Comparison of ENCODE assay signal across 21 cellular contexts in genomic region chr16:80828495-80828894, GRCh38. TPM values are rescaled to one million over a fixed set of nuclear protein-coding genes. Genes with fewer than 3 reads are reported as not detected.
A peak's percentile ranks its signal among the peaks of the same experiment; 100 is the strongest.
DNase-seq lines count a peak whose midpoint lies in the region; ATAC-seq, FAIRE-seq and TF ChIP-seq lines count a peak whose summit lies in the region.
"Had no signal": no experiment of that assay in that cellular context is flagged by ENCODE, and none has a peak within 500 bp of the region (broad histone marks: within the 10 kb centered on the region; RNA-seq: fewer than 3 reads in every experiment).

No MANE protein-coding gene starts in this region.

- 52% methylated on average over 4 of the region's 4 CpGs for WGBS in esophagus muscularis mucosa
- WGBS in HepG2 (ENCODE audit: low lambda C conversion rate), result 1% methylated on average over 4 of the region's 4 CpGs
- WGBS in right lobe of liver (ENCODE audit: insufficient coverage, low coverage, low lambda C conversion rate, missing lambda C conversion rate), result 5% methylated on average over 4 of the region's 4 CpGs
- 51 to 52% methylated on average over 4 of the region's 4 CpGs for WGBS in esophagus squamous epithelium, 2 donors

- H3K4me2 ChIP-seq in HepG2 (ENCODE audit: low read depth, low read length), result no peak overlapping the region
- H3K4me2 ChIP-seq: A549; BLaER1 treated with 17β-estradiol and CSF1 and Interleukin-3, amounts not matched to agents 10 nM and 100 nM had no signal

- ATAC-seq in HepG2 (peak; percentile 51), right lobe of liver (peak; percentile 90 to 94 (median 90)), lower lobe of right lung (no peak)
- ATAC-seq: A549; CD8-positive, alpha-beta T cell; GM12878 had no signal

- no peak for TF ChIP-seq RAD21 in HepG2 (CRISPR knock-in tag; IDR thresholded peaks at IDR 0.05)

- no peak for FAIRE-seq in HepG2 (lab: Jason Lieb, UNC)
- FAIRE-seq: A549, D721Med, G401.6, GM18507 had no signal

- in situ Hi-C loops in HepG2 (cut with HindIII; ENCODE audit: extremely low pct_ligation_motif_present, low pct_unique_long_range_greater_than_20kb), result no loop called here

- POLR2A ChIA-PET in HepG2 (lab: Yijun Ruan, JAX), result no interaction called here

- no peak for TF ChIP-seq EP300 in esophagus muscularis mucosa (IDR thresholded peaks at IDR 0.05)
- no peak for TF ChIP-seq EP300 in HepG2 (IDR thresholded peaks at IDR 0.05; ENCODE audit: low read depth in 2 of 2, low read length in 2 of 2)
- TF ChIP-seq EP300 in HepG2 (CRISPR knock-in tag; IDR thresholded peaks at IDR 0.05; ENCODE audit: borderline replicate concordance), result no peak

- H3K27ac ChIP-seq in esophagus muscularis mucosa (replicated peaks in 1 of 4) (no peak overlapping the region), HepG2 (ENCODE audit: extremely low read length, insufficient read depth, low read length) (no peak overlapping the region), right lobe of liver (no peak overlapping the region), esophagus squamous epithelium (no peak overlapping the region), lower lobe of right lung (no peak overlapping the region)
- H3K27ac ChIP-seq: 22Rv1; A549; BLaER1 treated with 17β-estradiol and CSF1 and Interleukin-3, amounts not matched to agents 10 nM and 100 nM; C4-2B had no signal

- DNase-seq in esophagus muscularis mucosa (ENCODE audit: extremely low spot score) (peak; percentile 66), HepG2 (ENCODE audit: low spot score) (peak; percentile 51), right lobe of liver (peak in 1 of 3 donors; percentile 42), GM10266 (ENCODE audit: extremely low spot score) (no peak), esophagus squamous epithelium (lab: John Stamatoyannopoulos, UW) (no peak), lower lobe of right lung (no peak)
- DNase-seq: AML-193; Caco-2; Calu3; CD4-positive, alpha-beta T cell; CD8-positive, alpha-beta T cell; DMS79 treated with DMSO at 0.1 percent for 48 hours; GF-D8 had no signal

- BruUV-seq in HepG2 (replicated peaks; lab: Mats Ljungman, UMichigan), result no TSS peak

- H3K9ac ChIP-seq in HepG2 (ENCODE audit: insufficient read depth, low read depth, low read length), result no peak overlapping the region
- H3K9ac ChIP-seq: BLaER1 treated with 17β-estradiol and CSF1 and Interleukin-3, amounts not matched to agents 10 nM and 100 nM had no signal

- H3K36me3 ChIP-seq in esophagus muscularis mucosa, result no peaks in the 10 kb centered on the region
- H3K36me3 ChIP-seq in HepG2 (replicated peaks in 1 of 2; ENCODE audit: control insufficient read depth in 1 of 2, insufficient read depth in 2 of 2, low read length in 2 of 2), result no peaks in the 10 kb centered on the region
- no peaks in the 10 kb centered on the region for H3K36me3 ChIP-seq in right lobe of liver
- H3K36me3 ChIP-seq in esophagus squamous epithelium, result no peaks in the 10 kb centered on the region
- no peaks in the 10 kb centered on the region for H3K36me3 ChIP-seq in lower lobe of right lung
- H3K36me3 ChIP-seq: BLaER1 treated with 17β-estradiol and CSF1 and Interleukin-3, amounts not matched to agents 10 nM and 100 nM had no signal

- H3K4me1 ChIP-seq in esophagus muscularis mucosa (no peaks in the 10 kb centered on the region), HepG2 (ENCODE audit: insufficient read depth, low read length) (peaks cover 15% of the 10 kb centered on the region), right lobe of liver (no peaks in the 10 kb centered on the region), esophagus squamous epithelium (no peaks in the 10 kb centered on the region), lower lobe of right lung (no peaks in the 10 kb centered on the region)
- H3K4me1 ChIP-seq: A549, Caco-2 had no signal

- H3K4me3 ChIP-seq in esophagus muscularis mucosa (no peak overlapping the region), HepG2 (replicated peaks in 1 of 3; ENCODE audit: insufficient read depth in 1 of 3, low read depth in 2 of 3, low read length in 3 of 3) (no peak overlapping the region), right lobe of liver (no peak overlapping the region), esophagus squamous epithelium (no peak overlapping the region), lower lobe of right lung (no peak overlapping the region)
- H3K4me3 ChIP-seq: A549; BLaER1 treated with 17β-estradiol and CSF1 and Interleukin-3, amounts not matched to agents 10 nM and 100 nM; GM12878 had no signal

- CTCF ChIA-PET in HepG2 (lab: Yijun Ruan, JAX; ENCODE audit: low intra/inter-chr PET ratio, low total read pairs), result no interaction called here

- intact Hi-C loops in esophagus muscularis mucosa (cut with DNase I), result no loop called here
- intact Hi-C loops in HepG2 (cut with micrococcal nuclease; ENCODE audit: unreplicated experiment), result no loop called here
- intact Hi-C loops in right lobe of liver (cut with DNase I), result loop anchor here in 1 of 2 donors (10.0 kb wide), 1 partner anchor 294 kb away; no protein-coding TSS in a partner anchor
- intact Hi-C loops in esophagus squamous epithelium (cut with DNase I), result no loop called here
- intact Hi-C loops in lower lobe of right lung (cut with DNase I), result no loop called here

- TF ChIP-seq CTCF in esophagus muscularis mucosa (IDR thresholded peaks at IDR 0.05) (no peak), HepG2 (CRISPR knock-in tag; IDR thresholded peaks at IDR 0.05) (no peak), right lobe of liver (IDR thresholded peaks at IDR 0.05) (no peak), GM10266 (IDR thresholded peaks at IDR 0.05; ENCODE audit: control insufficient read depth, insufficient read depth, low read depth, missing control alignments) (no peak), esophagus squamous epithelium (IDR thresholded peaks at IDR 0.05) (no peak), lower lobe of right lung (IDR thresholded peaks at IDR 0.05) (no peak)

- H3K79me2 ChIP-seq in HepG2 (ENCODE audit: insufficient read depth, low read length), result no peaks in the 10 kb centered on the region

- H4K20me1 ChIP-seq in HepG2 (ENCODE audit: insufficient read depth, low read length), result no peaks in the 10 kb centered on the region
- H4K20me1 ChIP-seq: BLaER1 treated with 17β-estradiol and CSF1 and Interleukin-3, amounts not matched to agents 10 nM and 100 nM had no signal

- H3K9me3 ChIP-seq in esophagus muscularis mucosa (peaks cover 0 to 8% (median 0%) of the 10 kb centered on the region in 4 donors), HepG2 (ENCODE audit: low read length) (no peaks in the 10 kb centered on the region), right lobe of liver (no peaks in the 10 kb centered on the region), esophagus squamous epithelium (no peaks in the 10 kb centered on the region), lower lobe of right lung (no peaks in the 10 kb centered on the region)
- H3K9me3 ChIP-seq: BLaER1 treated with 17β-estradiol and CSF1 and Interleukin-3, amounts not matched to agents 10 nM and 100 nM; Caco-2 had no signal

- no peaks in the 10 kb centered on the region for H3K27me3 ChIP-seq in esophagus muscularis mucosa
- H3K27me3 ChIP-seq in HepG2 (ENCODE audit: control insufficient read depth in 1 of 2, insufficient read depth in 2 of 2, low read length in 2 of 2), result peaks cover 0 to 3% of the 10 kb centered on the region in 2 experiments; a peak in 1 of 5 replicates
- H3K27me3 ChIP-seq in right lobe of liver, result no peaks in the 10 kb centered on the region
- H3K27me3 ChIP-seq in esophagus squamous epithelium, result peaks cover 0 to 9% (median 0%) of the 10 kb centered on the region in 4 donors
- no peaks in the 10 kb centered on the region for H3K27me3 ChIP-seq in lower lobe of right lung (ENCODE audit: low read depth)
- H3K27me3 ChIP-seq: BLaER1 treated with 17β-estradiol and CSF1 and Interleukin-3, amounts not matched to agents 10 nM and 100 nM had no signal

- H2AFZ ChIP-seq in HepG2 (ENCODE audit: low read length), result no peak overlapping the region

- TF ChIP-seq POLR2A in esophagus muscularis mucosa (IDR thresholded peaks at IDR 0.05; ENCODE audit: low read depth), result no peak
- no peak for TF ChIP-seq POLR2A in HepG2 (IDR thresholded peaks at IDR 0.05; ENCODE audit: insufficient read depth in 1 of 2, low read depth in 2 of 2, low read length in 2 of 2)
- no peak for TF ChIP-seq POLR2A in right lobe of liver (IDR thresholded peaks at IDR 0.05)
- no peak for TF ChIP-seq POLR2A in esophagus squamous epithelium (IDR thresholded peaks at IDR 0.05)

TF ChIP-seq in HepG2, 621 proteins besides CTCF, POLR2A, EP300 and RAD21 (continues in another document):
- TF ChIP-seq SIN3B (IDR thresholded peaks at IDR 0.05; ENCODE audit: low read length) (no peak), SSRP1 (CRISPR knock-in tag; IDR thresholded peaks at IDR 0.05) (no peak), ZNF337 (CRISPR knock-in tag; IDR thresholded peaks at IDR 0.05; ENCODE audit: borderline replicate concordance, low read depth) (no peak)

RNA-seq across cellular contexts. Expression of gene CDYL2, which starts 24.1 kb away (rescaled TPM):
- total RNA-seq in esophagus muscularis mucosa (1 to 10 TPM in 3 of 4 donors, under 1 TPM in 1; 0.83 to 6.5 (median 3.6) TPM), HepG2 (2016; rRNA removed; fragmentation: Illumina TruSeq; extraction: Trizol) (0.20 and 0.35 TPM in 2 replicates), right lobe of liver (10 to 100 TPM in 1 of 6 experiments, 1 to 10 TPM in 5; 2.2 to 12.7 (median 6.3) TPM), esophagus squamous epithelium (1 to 10 TPM; 1.8 to 4.8 (median 3.1) TPM), lower lobe of right lung (14.7 TPM)
- total RNA-seq in HepG2 (2016; cell fraction: cytosol; rRNA removed; fragmentation: Illumina TruSeq; extraction: Trizol; ENCODE audit: low read depth), result 3.8 and 5.3 TPM in 2 replicates
- 0.39 and 0.52 TPM in 2 replicates for total RNA-seq in HepG2 (2016; cell fraction: insoluble cytoplasmic fraction; rRNA removed; fragmentation: Illumina TruSeq; extraction: Trizol)
- total RNA-seq in HepG2 (2016; cell fraction: membrane; rRNA removed; fragmentation: Illumina TruSeq; extraction: Trizol), result 1.1 and 1.4 TPM in 2 replicates
- 0.16 and 0.47 TPM in 2 replicates for total RNA-seq in HepG2 (2016; cell fraction: nucleus; rRNA removed; fragmentation: Illumina TruSeq; extraction: Trizol)
- 0.07 TPM in 2 replicates for polyA plus RNA-seq in HepG2 (2011; rRNA removed)
- 0.03 and 0.08 TPM in 2 replicates for polyA plus RNA-seq in HepG2 (2011; cell fraction: cytosol; rRNA removed)
- polyA plus RNA-seq in HepG2 (2011; cell fraction: nucleus; rRNA removed), result 0.10 and 0.17 TPM in 2 replicates
- polyA plus RNA-seq in HepG2 (2012), result 0.11 TPM in 1 of 2 replicates, not detected in the other
- polyA plus RNA-seq in HepG2 (2016; cell fraction: cytosol; fragmentation: Illumina TruSeq; extraction: Trizol; ENCODE audit: low read depth), result 0.01 TPM in 1 of 2 replicates, not detected in the other
- 0.15 and 0.22 TPM in 2 replicates for polyA plus RNA-seq in HepG2 (2016; cell fraction: insoluble cytoplasmic fraction; fragmentation: Illumina TruSeq; extraction: Trizol; ENCODE audit: low read depth)
- polyA plus RNA-seq in HepG2 (2016; cell fraction: membrane; fragmentation: Illumina TruSeq; extraction: Trizol; ENCODE audit: low read depth), result 0.05 and 0.13 TPM in 2 replicates
- 0.12 and 0.44 TPM in 2 replicates for polyA plus RNA-seq in HepG2 (2016; cell fraction: nucleus; fragmentation: Illumina TruSeq; extraction: Trizol; ENCODE audit: insufficient read depth, low read depth)
- 0.22 and 43.0 TPM in 2 replicates for polyA minus RNA-seq in HepG2 (2011; rRNA and poly(A)+ RNA removed; ENCODE audit: low replicate concordance)
- polyA minus RNA-seq in HepG2 (2011; cell fraction: cytosol; rRNA and poly(A)+ RNA removed), result 0.10 and 0.44 TPM in 2 replicates
- 1.5 and 2.6 TPM in 2 replicates for polyA minus RNA-seq in HepG2 (2011; cell fraction: nucleus; rRNA and poly(A)+ RNA removed)

Comparison
In these comparisons a context has a peak if more than half of its experiments do, and no peak if none do; other contexts are left out.
1. DNase-seq: peak in esophagus muscularis mucosa (single experiment) and HepG2 (single experiment); none in GM10266 (single experiment), esophagus squamous epithelium (single experiment) and lower lobe of right lung (single experiment).
2. ATAC-seq: peak in HepG2 (single experiment) and right lobe of liver (4 of 4); none in lower lobe of right lung (0 of 2).